Comparison of ENCODE assay signal across 24 cellular contexts in the genomic region with DNA sequence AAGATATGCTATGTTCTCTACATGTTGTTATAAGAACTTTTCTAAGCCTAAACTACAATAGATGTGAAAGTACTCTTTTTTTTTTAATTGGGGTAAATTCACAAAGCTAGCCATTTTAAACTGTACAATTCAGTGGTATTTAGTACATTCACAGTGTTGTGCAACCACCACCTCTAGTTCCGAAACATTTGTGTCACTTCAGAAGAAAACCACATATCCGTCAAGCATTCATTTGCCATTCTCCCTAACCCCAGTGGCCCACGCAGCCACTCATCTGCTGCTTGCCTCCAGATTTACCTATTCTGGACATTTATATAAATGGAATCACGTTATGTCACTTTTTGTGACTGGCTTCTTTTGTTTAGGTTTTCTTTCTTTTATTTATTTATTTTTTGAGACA.
"Had no signal": no experiment of that assay in that cellular context is flagged by ENCODE, and none has a peak within 500 bp of the region (broad histone marks: within the 10 kb centered on the region; RNA-seq: fewer than 3 reads in every experiment).

No MANE protein-coding gene starts in this region.

- H3K27ac Mint-ChIP-seq: activated CD4-positive, alpha-beta memory T cell treated with anti-CD3 and anti-CD28 coated beads, Interleukin-2, amount 10 ng/mL, durations not matched to agents 7 days and 5 days; activated CD4-positive, alpha-beta T cell treated with anti-CD3 and anti-CD28 coated beads for 36 hours; activated naive CD8-positive, alpha-beta T cell treated with anti-CD3 and anti-CD28 coated beads, Interleukin-2, amount 10 ng/mL, durations not matched to agents 7 days and 5 days had no signal

- ATAC-seq: activated CD4-positive, alpha-beta T cell treated with anti-CD3 and anti-CD28 coated beads for 36 hours; PC-3; T-helper 17 cell had no signal

- H3K27me3 ChIP-seq: adrenal gland, breast epithelium, colonic mucosa had no signal

- H3K9me3 Mint-ChIP-seq: activated CD4-positive, alpha-beta memory T cell treated with anti-CD3 and anti-CD28 coated beads, Interleukin-2, amount 10 ng/mL, durations not matched to agents 7 days and 5 days; activated naive CD8-positive, alpha-beta T cell treated with anti-CD3 and anti-CD28 coated beads, Interleukin-2, amount 10 ng/mL, durations not matched to agents 7 days and 5 days had no signal

- H3K4me3 Mint-ChIP-seq: activated CD4-positive, alpha-beta memory T cell treated with anti-CD3 and anti-CD28 coated beads, Interleukin-2, amount 10 ng/mL, durations not matched to agents 7 days and 5 days; activated CD4-positive, alpha-beta T cell treated with anti-CD3 and anti-CD28 coated beads for 36 hours; activated naive CD8-positive, alpha-beta T cell treated with anti-CD3 and anti-CD28 coated beads, Interleukin-2, amount 10 ng/mL, durations not matched to agents 7 days and 5 days; T-helper 17 cell had no signal

- H3K27me3 Mint-ChIP-seq: activated CD4-positive, alpha-beta memory T cell treated with anti-CD3 and anti-CD28 coated beads, Interleukin-2, amount 10 ng/mL, durations not matched to agents 7 days and 5 days; activated CD4-positive, alpha-beta T cell treated with anti-CD3 and anti-CD28 coated beads for 36 hours; activated naive CD8-positive, alpha-beta T cell treated with anti-CD3 and anti-CD28 coated beads, Interleukin-2, amount 10 ng/mL, durations not matched to agents 7 days and 5 days; T-helper 17 cell had no signal

- H3K27ac ChIP-seq: adrenal gland, breast epithelium, colonic mucosa, KMS-11 had no signal

- H3K4me3 ChIP-seq: adrenal gland, breast epithelium, colonic mucosa had no signal

- H3K9me3 ChIP-seq: adrenal gland, breast epithelium, colonic mucosa had no signal

- H3K4me1 ChIP-seq: adrenal gland, breast epithelium, colonic mucosa had no signal

- DNase-seq: activated CD4-positive, alpha-beta memory T cell treated with anti-CD3 and anti-CD28 coated beads, Interleukin-2, amount 10 ng/mL, durations not matched to agents 7 days and 5 days; activated CD4-positive, alpha-beta T cell treated with anti-CD3 and anti-CD28 coated beads for 36 hours; activated CD4-positive, alpha-beta T cell treated with anti-CD3 and anti-CD28 coated beads, Interleukin-2, amount 50 U/mL, for 1 hour; activated CD4-positive, CD25-positive, alpha-beta regulatory T cell; activated naive CD4-positive, alpha-beta T cell treated with anti-CD3 and anti-CD28 coated beads, Interleukin-2, amount 50 U/mL, for 16 hours; activated naive CD8-positive, alpha-beta T cell treated with anti-CD3 and anti-CD28 coated beads, Interleukin-2, amount 10 ng/mL, durations not matched to agents 7 days and 5 days; adrenal gland; aorta; caudate nucleus; colonic mucosa; NCI-H1092; NCI-H1417; NCI-H1930; NCI-H345; NCI-H510A; NCI-H526 treated with DMSO at 0.1 percent for 48 hours; NCI-H82; NK-92 treated with Interleukin-12 subunit alpha and Interleukin-12 subunit beta, amount 100 ng/mL, for 24 hours; PC-3; SHP77; T-helper 17 cell; T-helper 9 cell had no signal
